ENCODE assay signal across 14 cellular contexts in genomic region chr15:38398134-38398533, GRCh38. TPM values are rescaled to one million over a fixed set of nuclear protein-coding genes. Genes with fewer than 3 reads are reported as not detected.
DNase-seq lines count a peak whose midpoint lies in the region; ATAC-seq and TF ChIP-seq lines count a peak whose summit lies in the region.
"Had no signal": no experiment of that assay in that cellular context is flagged by ENCODE, and none has a peak within 500 bp of the region (broad histone marks: within the 10 kb centered on the region; RNA-seq: fewer than 3 reads in every experiment).

No MANE protein-coding gene starts in this region.

- H3K27me3 ChIP-seq in heart right ventricle, result no peaks in the 10 kb centered on the region
- H3K27me3 ChIP-seq in testis, result no peaks in the 10 kb centered on the region
- H3K27me3 ChIP-seq: vagina had no signal

- H3K4me3 Mint-ChIP-seq in glutamatergic neuron (ENCODE audit: unreplicated experiment), result no peak overlapping the region
- H3K4me3 Mint-ChIP-seq: activated CD8-positive, alpha-beta T cell treated with anti-CD3 and anti-CD28 coated beads, Interleukin-2, amount 10 ng/mL, durations not matched to agents 7 days and 5 days; H9; IgD-negative memory B cell had no signal

- no peak overlapping the region for H3K27ac Mint-ChIP-seq in glutamatergic neuron (ENCODE audit: unreplicated experiment)
- H3K27ac Mint-ChIP-seq: activated CD8-positive, alpha-beta T cell treated with anti-CD3 and anti-CD28 coated beads, Interleukin-2, amount 10 ng/mL, durations not matched to agents 7 days and 5 days; H9; IgD-negative memory B cell had no signal

- peaks cover 0 to 19% (median 11%) of the 10 kb centered on the region in 9 donors for H3K4me1 ChIP-seq in heart right ventricle
- H3K4me1 ChIP-seq in testis, result peaks cover 10% of the 10 kb centered on the region

- H3K4me1 Mint-ChIP-seq in glutamatergic neuron (ENCODE audit: low read depth, unreplicated experiment), result no peaks in the 10 kb centered on the region
- H3K4me1 Mint-ChIP-seq: IgD-negative memory B cell had no signal

- DNase-seq in HFF-Myc (ENCODE audit: extremely low read depth, low read depth), result peak; percentile 87
- peak; percentile 100 for DNase-seq in amniotic epithelial cell (ENCODE audit: low read depth)
- DNase-seq in heart right ventricle, result peak in 1 of 2 donors; percentile 23
- peak; percentile 52 for DNase-seq in testis
- DNase-seq in DMS79 treated with DMSO at 0.1 percent for 48 hours (lab: John Stamatoyannopoulos, UW), result no peak
- DNase-seq in glutamatergic neuron, result no peak
- DNase-seq: activated CD8-positive, alpha-beta T cell treated with anti-CD3 and anti-CD28 coated beads, Interleukin-2, amount 10 ng/mL, durations not matched to agents 7 days and 5 days; H9; stimulated activated CD4-positive, alpha-beta T cell treated with anti-CD3 and anti-CD28 coated beads, Interleukin-2, amount 100 ng/mL, for 24 hours had no signal

- peak in 7 of 8 donors; percentile 70 to 96 (median 90) for ATAC-seq in heart right ventricle
- ATAC-seq in GM19455 (IDR thresholded peaks at IDR 0.05; ENCODE audit: unreplicated experiment), result no peak
- no peak for ATAC-seq in HG03565 (IDR thresholded peaks at IDR 0.05; ENCODE audit: unreplicated experiment)
- ATAC-seq: activated CD8-positive, alpha-beta T cell treated with anti-CD3 and anti-CD28 coated beads, Interleukin-2, amount 10 ng/mL, durations not matched to agents 7 days and 5 days had no signal

- H3K9me3 ChIP-seq in heart right ventricle (no peaks in the 10 kb centered on the region), testis (no peaks in the 10 kb centered on the region)
- H3K9me3 ChIP-seq: vagina had no signal

- no peak overlapping the region for H3K4me3 ChIP-seq in HFF-Myc (replicated peaks; ENCODE audit: low read depth, low read length)
- H3K4me3 ChIP-seq in heart right ventricle, result no peak overlapping the region
- H3K4me3 ChIP-seq in testis, result no peak overlapping the region
- H3K4me3 ChIP-seq: PC-9, vagina had no signal

- no peak for TF ChIP-seq CTCF in HFF-Myc (IDR thresholded peaks at IDR 0.05; ENCODE audit: low read depth, low read length, missing control alignments)
- TF ChIP-seq CTCF in heart right ventricle (IDR thresholded peaks at IDR 0.05), result no peak
- TF ChIP-seq CTCF in testis (IDR thresholded peaks at IDR 0.05), result no peak
- TF ChIP-seq CTCF in glutamatergic neuron (IDR thresholded peaks at IDR 0.05; ENCODE audit: partially characterized antibody, unreplicated experiment), result no peak

- H3K27me3 Mint-ChIP-seq in glutamatergic neuron (ENCODE audit: unreplicated experiment), result no peaks in the 10 kb centered on the region

- H3K9me3 Mint-ChIP-seq in glutamatergic neuron (ENCODE audit: unreplicated experiment), result no peaks in the 10 kb centered on the region
- H3K9me3 Mint-ChIP-seq: H9 had no signal

- peaks cover 4% of the 10 kb centered on the region for H3K36me3 Mint-ChIP-seq in glutamatergic neuron (ENCODE audit: unreplicated experiment)
- H3K36me3 Mint-ChIP-seq: IgD-negative memory B cell had no signal

- H3K27ac ChIP-seq in heart right ventricle (peak overlapping the region in 4 of 10 donors; percentile 2 to 50 (median 42)), testis (peak overlapping the region; percentile 3 to 44)
- H3K27ac ChIP-seq: PC-9 had no signal

- intact Hi-C loops in heart right ventricle (cut with DNase I) (loop anchor here in 3 of 10 donors (5.0 to 10.0 kb wide), 2 partner anchors 146 to 403 kb away; partner anchors contain the start of gene SPRED1 (in 1 of the 3)), testis (cut with DNase I; ENCODE audit: low total_unique reads) (no loop called here)

- WGBS in heart right ventricle, 2 donors, result 63% methylated on average over 2 of the region's 2 CpGs
- 34 to 53% methylated on average over 2 of the region's 2 CpGs for WGBS in testis, 2 donors

- no peak for TF ChIP-seq POLR2A in testis (IDR thresholded peaks at IDR 0.05)

- H3K36me3 ChIP-seq in heart right ventricle (no peaks in the 10 kb centered on the region), testis (ENCODE audit: low read depth, missing control alignments) (no peaks in the 10 kb centered on the region)
- H3K36me3 ChIP-seq: vagina had no signal

RNA-seq across cellular contexts. Expression of gene FAM98B, which starts 55.8 kb away (rescaled TPM):
- 10 to 100 TPM; 16.7 to 30.6 (median 25.0) TPM for total RNA-seq in heart right ventricle
- 1 to 10 TPM; 6.2 to 7.0 TPM for polyA plus RNA-seq in heart right ventricle
- total RNA-seq in testis, result 10 to 100 TPM; 15.6 to 16.1 TPM
- 18.4 TPM for polyA plus RNA-seq in testis (ENCODE audit: insufficient read depth, low read depth, low replicate concordance)
- 19.9 TPM for total RNA-seq in glutamatergic neuron (ENCODE audit: unreplicated experiment)

Comparison
In these comparisons a context has a peak if more than half of its experiments do, and no peak if none do; other contexts are left out.
1. DNase-seq: peak in HFF-Myc (single experiment), amniotic epithelial cell (single experiment) and testis (single experiment); none in DMS79 treated with DMSO at 0.1 percent for 48 hours (single experiment) and glutamatergic neuron (single experiment).
2. ATAC-seq: peak in heart right ventricle (7 of 8); none in GM19455 (single experiment) and HG03565 (single experiment).